22 cellular contexts compared by ENCODE assay signal in genomic region chr5:3287516-3287915, GRCh38.
"Had no signal": no experiment of that assay in that cellular context is flagged by ENCODE, and none has a peak within 500 bp of the region (broad histone marks: within the 10 kb centered on the region; RNA-seq: fewer than 3 reads in every experiment).

No MANE protein-coding gene starts in this region.

- H3K4me2 ChIP-seq: neural progenitor cell, smooth muscle cell had no signal

- H3K36me3 ChIP-seq: left ventricle myocardium inferior, neural progenitor cell, ovary, right atrium auricular region, right lobe of liver, stomach, thyroid gland, transverse colon, upper lobe of left lung, vagina had no signal

- H3K27ac ChIP-seq: left ventricle myocardium inferior, neural progenitor cell, ovary, right atrium auricular region, right lobe of liver, stomach, testis, thyroid gland, transverse colon, upper lobe of left lung, vagina had no signal

- H3K27me3 ChIP-seq: neural progenitor cell, ovary, right atrium auricular region, right lobe of liver, testis, thyroid gland, transverse colon, upper lobe of left lung, vagina had no signal

- DNase-seq: hypothalamus; immature natural killer cell; left ventricle myocardium inferior; naive B cell; natural killer cell; nephron progenitor cell; ovary; right lobe of liver; stimulated activated CD4-positive, alpha-beta T cell treated with anti-CD3 and anti-CD28 coated beads, Interleukin-4, amount 100 ng/mL, for 4 hours; stimulated activated CD8-positive, alpha-beta memory T cell treated with anti-CD3 and anti-CD28 coated beads, Interleukin-4, amount 100 ng/mL, for 48 hours; stimulated activated naive B cell treated with anti-CD40 and anti-IgM and Interleukin-4, amounts not matched to agents 10 μg/mL and 1 μg/mL and 100 μg/mL, for 72 hours; stimulated activated naive CD8-positive, alpha-beta T cell treated with anti-CD3 and anti-CD28 coated beads, Interleukin-15, Interleukin-2, amounts not matched to agents 100 U/mL and 50 U/mL, for 24 hours; stomach; testis; thyroid gland; transverse colon had no signal

- H3K4me3 ChIP-seq: left ventricle myocardium inferior, neural progenitor cell, ovary, right atrium auricular region, right lobe of liver, smooth muscle cell, stomach, testis, thyroid gland, transverse colon, upper lobe of left lung, vagina had no signal

- FAIRE-seq: islet of Langerhans had no signal

- H2AFZ ChIP-seq: neural progenitor cell had no signal

- H3K9me3 ChIP-seq: left ventricle myocardium inferior, ovary, right atrium auricular region, right lobe of liver, testis, thyroid gland, transverse colon, upper lobe of left lung, vagina had no signal

- ATAC-seq: natural killer cell; right lobe of liver; stimulated activated naive B cell treated with anti-CD40 and anti-IgM and Interleukin-4, amounts not matched to agents 10 μg/mL and 1 μg/mL and 100 μg/mL, for 72 hours; stimulated activated naive CD8-positive, alpha-beta T cell treated with anti-CD3 and anti-CD28 coated beads, Interleukin-15, Interleukin-2, amounts not matched to agents 100 U/mL and 50 U/mL, for 24 hours had no signal

- H3K9ac ChIP-seq: neural progenitor cell had no signal

- H3K4me1 ChIP-seq: left ventricle myocardium inferior, neural progenitor cell, right atrium auricular region, right lobe of liver, stomach, testis, thyroid gland, transverse colon, upper lobe of left lung, vagina had no signal
